Comparison of ENCODE assay signal across 8 cellular contexts in genomic region chr17:37405522-37405921, GRCh38. TPM values are rescaled to one million over a fixed set of nuclear protein-coding genes. Genes with fewer than 3 reads are reported as not detected.
DNase-seq lines count a peak whose midpoint lies in the region; ATAC-seq and TF ChIP-seq lines count a peak whose summit lies in the region.
"Not testable (repeated sequence)": the region's sequence is repeated elsewhere in the genome, so short reads cannot be mapped to it uniquely, and the experiment has no call there.
"Had no signal": no experiment of that assay in that cellular context is flagged by ENCODE, and none has a peak within 500 bp of the region (broad histone marks: within the 10 kb centered on the region; RNA-seq: fewer than 3 reads in every experiment).

No MANE protein-coding gene starts in this region.

- peaks cover 67% of the 10 kb centered on the region for H3K79me2 ChIP-seq in DND-41 (ENCODE audit: insufficient read depth, low read length)
- H3K79me2 ChIP-seq in Karpas-422 (ENCODE audit: low read length) = peaks cover 36% of the 10 kb centered on the region

- H3K27ac ChIP-seq in DND-41 (ENCODE audit: low read length) (peak overlapping the region; percentile 95), psoas muscle (peak overlapping the region; percentile 94)
- not testable (repeated sequence) for H3K27ac ChIP-seq in Karpas-422 (ENCODE audit: low read length); WERI-Rb-1; lower lobe of right lung

- H3K4me3 ChIP-seq in DND-41 (ENCODE audit: low read depth in 1 of 2, low read length in 2 of 2) = peak overlapping the region; percentile 91 to 92; a peak in 3 of 4 replicates
- H3K4me3 ChIP-seq in Karpas-422 (ENCODE audit: low read length) = peak overlapping the region; percentile 97
- peak overlapping the region; percentile 53 for H3K4me3 ChIP-seq in WERI-Rb-1 (ENCODE audit: low read depth, low read length)
- peak overlapping the region; percentile 85 for H3K4me3 ChIP-seq in astrocyte of the cerebellum (ENCODE audit: low read depth, low read length)
- H3K4me3 ChIP-seq in epithelial cell of proximal tubule (ENCODE audit: low read depth, low read length) = peak overlapping the region; percentile 90
- peak overlapping the region; percentile 96 for H3K4me3 ChIP-seq in lower lobe of right lung
- peak overlapping the region; percentile 76 for H3K4me3 ChIP-seq in psoas muscle

- not testable (repeated sequence) for H2AFZ ChIP-seq in DND-41 (ENCODE audit: low read depth, low read length); Karpas-422 (ENCODE audit: low read length)

- not testable (repeated sequence) for TF ChIP-seq CTCF in DND-41 (IDR thresholded peaks at IDR 0.05; ENCODE audit: borderline replicate concordance, extremely low read depth, low read length, poor library complexity, severe bottlenecking); WERI-Rb-1 (IDR thresholded peaks at IDR 0.05; ENCODE audit: low read depth, low read length); astrocyte of the cerebellum (IDR thresholded peaks at IDR 0.05; ENCODE audit: low read depth, low read length, missing control alignments); epithelial cell of proximal tubule (conservative IDR thresholded peaks at IDR 0.05; ENCODE audit: low read depth, low read length); lower lobe of right lung (IDR thresholded peaks at IDR 0.05); psoas muscle (IDR thresholded peaks at IDR 0.05)

- H3K4me1 ChIP-seq in DND-41 (ENCODE audit: insufficient read depth, low read length) (peaks cover 52% of the 10 kb centered on the region), Karpas-422 (ENCODE audit: low read length) (peaks cover 26% of the 10 kb centered on the region), lower lobe of right lung (peaks cover 24% of the 10 kb centered on the region), psoas muscle (peaks cover 19% of the 10 kb centered on the region)

- DNase-seq in DND-41; Karpas-422; WERI-Rb-1; astrocyte of the cerebellum (ENCODE audit: low read depth); epithelial cell of proximal tubule (ENCODE audit: low read depth); lower lobe of right lung; psoas muscle: not testable (repeated sequence)

- WGBS in psoas muscle, 3 donors = 57 to 64% (median 59%) methylated on average over 14 of the region's 14 CpGs

- H3K9me2 ChIP-seq in Karpas-422 (replicated peaks; ENCODE audit: insufficient read depth, low read length) = not testable (repeated sequence)

- in situ Hi-C loops in astrocyte of the cerebellum (cut with HindIII; ENCODE audit: low sequenced_read_pairs) = not testable (repeated sequence)

- not testable (repeated sequence) for H3K27me3 ChIP-seq in DND-41 (ENCODE audit: insufficient read depth, low read length, poor library complexity); Karpas-422 (ENCODE audit: low read length); WERI-Rb-1 (ENCODE audit: insufficient read depth, low read depth, severe bottlenecking); lower lobe of right lung (ENCODE audit: low read depth); psoas muscle (ENCODE audit: insufficient read depth in 3 of 3, low read length in 2 of 3)

- not testable (repeated sequence) for H3K9me3 ChIP-seq in DND-41 (ENCODE audit: insufficient read depth, low read length, severe bottlenecking); Karpas-422 (ENCODE audit: low read length); WERI-Rb-1 (ENCODE audit: severe bottlenecking); lower lobe of right lung; psoas muscle

- not testable (repeated sequence) for ATAC-seq in DND-41 (ENCODE audit: insufficient read depth, low read depth); lower lobe of right lung; psoas muscle

- peak overlapping the region; percentile 95 for H3K4me2 ChIP-seq in DND-41 (ENCODE audit: insufficient read depth, low read length)
- H3K4me2 ChIP-seq in Karpas-422 (ENCODE audit: low read depth, low read length, poor library complexity, severe bottlenecking) = peak overlapping the region; percentile 97

- peak overlapping the region; percentile 98 for H3K9ac ChIP-seq in DND-41 (ENCODE audit: low read depth, low read length)
- peak overlapping the region; percentile 99 for H3K9ac ChIP-seq in Karpas-422 (ENCODE audit: low read length)

- H3K36me3 ChIP-seq in DND-41 (ENCODE audit: insufficient read depth, low read length) = peaks cover 12% of the 10 kb centered on the region
- H3K36me3 ChIP-seq in Karpas-422 (ENCODE audit: insufficient read depth, low read length); WERI-Rb-1; lower lobe of right lung; psoas muscle (ENCODE audit: insufficient read depth in 1 of 2, low read depth in 1 of 2): not testable (repeated sequence)

- H4K20me1 ChIP-seq in DND-41 (ENCODE audit: insufficient read depth, low read length); Karpas-422 (ENCODE audit: insufficient read depth, low read depth, low read length): not testable (repeated sequence)

- intact Hi-C loops in lower lobe of right lung (cut with DNase I) = not testable (repeated sequence)
- intact Hi-C loops in psoas muscle (cut with DNase I) = loop anchor here (5.0 kb wide), 3 partner anchors 33 to 82 kb away; partner anchors contain the start of gene DUSP14 (in 1 of the 2)

RNA-seq across cellular contexts. Expression of gene ACACA, which starts 1.1 kb away (rescaled TPM):
- total RNA-seq in Karpas-422 (2014; rRNA removed; shearing (Covaris generic); ENCODE audit: low replicate concordance) = 59.4 and 84.2 TPM in 2 replicates
- total RNA-seq in epithelial cell of proximal tubule = 26.4 and 45.4 TPM in 2 replicates
- 132 TPM for total RNA-seq in lower lobe of right lung
- 10 to 100 TPM; 21.5 to 42.6 (median 35.7) TPM for total RNA-seq in psoas muscle
- polyA plus RNA-seq in psoas muscle = 10 to 100 TPM in 2 of 3 donors, 1 to 10 TPM in 1; 7.2 to 13.4 (median 12.1) TPM

RNA-seq across cellular contexts. Expression of gene TADA2A, which starts 1.2 kb away (rescaled TPM):
- total RNA-seq in Karpas-422 (2014; rRNA removed; shearing (Covaris generic); ENCODE audit: low replicate concordance) = 28.1 and 29.0 TPM in 2 replicates
- total RNA-seq in epithelial cell of proximal tubule = 10.4 and 14.0 TPM in 2 replicates
- total RNA-seq in lower lobe of right lung = 20.5 TPM
- 10 to 100 TPM in 3 of 4 donors, 1 to 10 TPM in 1; 9.4 to 23.7 (median 17.4) TPM for total RNA-seq in psoas muscle
- 10 to 100 TPM in 2 of 3 donors, 1 to 10 TPM in 1; 8.5 to 11.3 (median 10.6) TPM for polyA plus RNA-seq in psoas muscle

RNA-seq across cellular contexts. Expression of gene C17orf78, which starts 29.7 kb away (rescaled TPM):
- not detected in 2 replicates for total RNA-seq in Karpas-422 (2014; rRNA removed; shearing (Covaris generic); ENCODE audit: low replicate concordance)
- total RNA-seq in epithelial cell of proximal tubule = not detected in 2 replicates
- not detected for total RNA-seq in lower lobe of right lung
- total RNA-seq in psoas muscle = not detected
- polyA plus RNA-seq in psoas muscle = under 1 TPM in 1 of 3 donors, not detected in 2; 0.06 TPM
- polyA plus RNA-seq: adipose tissue had no signal
